ENCODE assay signal across 18 cellular contexts in the genomic region with DNA sequence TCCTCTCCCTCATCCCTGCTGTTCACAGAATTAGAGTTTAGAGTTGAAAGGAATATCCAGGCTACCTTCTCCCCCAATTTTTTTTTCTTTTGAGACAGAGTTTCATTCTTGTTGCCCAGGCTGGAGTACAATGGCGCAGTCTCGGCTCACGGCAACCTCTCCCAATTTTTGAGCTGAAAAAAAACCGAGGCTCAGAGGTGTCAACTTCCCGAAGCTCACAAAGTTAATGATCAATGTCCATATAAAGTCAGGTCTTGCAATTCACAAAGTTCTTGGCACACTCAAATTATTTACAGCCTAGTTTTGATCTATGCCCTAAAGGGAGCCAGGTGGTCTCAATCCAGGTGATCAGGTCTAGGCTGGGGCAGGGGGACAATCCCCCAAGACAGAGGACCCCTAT. TPM values are rescaled to one million over a fixed set of nuclear protein-coding genes. Genes with fewer than 3 reads are reported as not detected.
DNase-seq lines count a peak whose midpoint lies in the region; ATAC-seq and TF ChIP-seq lines count a peak whose summit lies in the region.
"Had no signal": no experiment of that assay in that cellular context is flagged by ENCODE, and none has a peak within 500 bp of the region (broad histone marks: within the 10 kb centered on the region; RNA-seq: fewer than 3 reads in every experiment).

No MANE protein-coding gene starts in this region.

- H3K36me3 ChIP-seq in HUES6 (ENCODE audit: control insufficient read depth, insufficient read depth, low read length) (peaks cover 10% of the 10 kb centered on the region), endodermal cell (ENCODE audit: control insufficient read depth, insufficient read depth, low read length) (peaks cover 23% of the 10 kb centered on the region), mucosa of rectum (ENCODE audit: control insufficient read depth in 2 of 2, insufficient read depth in 2 of 2, low read length in 2 of 2) (peaks cover 0 to 2% of the 10 kb centered on the region in 2 donors), ovary (no peaks in the 10 kb centered on the region)
- H3K36me3 ChIP-seq: BLaER1 had no signal

- no peaks in the 10 kb centered on the region for H3K9me3 ChIP-seq in HUES6 (ENCODE audit: control insufficient read depth, insufficient read depth, low read depth, low read length)
- H3K9me3 ChIP-seq in endodermal cell (ENCODE audit: control insufficient read depth, low read length), result no peaks in the 10 kb centered on the region
- H3K9me3 ChIP-seq in mucosa of rectum (ENCODE audit: control insufficient read depth in 2 of 2, low read length in 2 of 2), result no peaks in the 10 kb centered on the region
- no peaks in the 10 kb centered on the region for H3K9me3 ChIP-seq in ovary
- H3K9me3 ChIP-seq: BLaER1, SK-N-SH had no signal

- no peaks in the 10 kb centered on the region for H3K9me3 Mint-ChIP-seq in endodermal cell
- H3K9me3 Mint-ChIP-seq in stimulated activated effector memory CD8-positive, alpha-beta T cell treated with anti-CD3 and anti-CD28 coated beads, Interleukin-12 subunit alpha, Interleukin-12 subunit beta, amount 100 ng/mL, for 72 hours, result no peaks in the 10 kb centered on the region

- no peak for DNase-seq in endodermal cell
- DNase-seq in stimulated activated effector memory CD8-positive, alpha-beta T cell treated with anti-CD3 and anti-CD28 coated beads, Interleukin-12 subunit alpha, Interleukin-12 subunit beta, amount 100 ng/mL, for 72 hours (ENCODE audit: low spot score in 2 of 2), result no peak
- no peak for DNase-seq in ovary
- DNase-seq in stimulated activated CD4-positive, alpha-beta T cell treated with anti-CD3 and anti-CD28 coated beads, Interleukin-4, amount 100 ng/mL, for 24 hours, result no peak
- no peak for DNase-seq in ecto neural progenitor cell (ENCODE audit: low spot score)
- DNase-seq: DMS153, EL, KBM-7, NCI-H1436 treated with DMSO at 0.1 percent for 48 hours, PC-9 had no signal

- H3K4me3 Mint-ChIP-seq in endodermal cell, result peak overlapping the region; percentile 87
- H3K4me3 Mint-ChIP-seq in stimulated activated effector memory CD8-positive, alpha-beta T cell treated with anti-CD3 and anti-CD28 coated beads, Interleukin-12 subunit alpha, Interleukin-12 subunit beta, amount 100 ng/mL, for 72 hours, result no peak overlapping the region

- H3K4me3 ChIP-seq in HUES6 (ENCODE audit: low read depth, low read length) (no peak overlapping the region; the same call in 1 of the 2 replicates), endodermal cell (ENCODE audit: low read length) (peak overlapping the region; percentile 100), mucosa of rectum (ENCODE audit: low read length in 2 of 2) (peak overlapping the region; percentile 71 to 74), ovary (no peak overlapping the region)
- H3K4me3 ChIP-seq: BLaER1, PC-9 had no signal

- peaks cover 19% of the 10 kb centered on the region for H3K36me3 Mint-ChIP-seq in endodermal cell (ENCODE audit: low read depth)
- H3K36me3 Mint-ChIP-seq in stimulated activated effector memory CD8-positive, alpha-beta T cell treated with anti-CD3 and anti-CD28 coated beads, Interleukin-12 subunit alpha, Interleukin-12 subunit beta, amount 100 ng/mL, for 72 hours, result no peaks in the 10 kb centered on the region

- ATAC-seq in stimulated activated effector memory CD8-positive, alpha-beta T cell treated with anti-CD3 and anti-CD28 coated beads, Interleukin-12 subunit alpha, Interleukin-12 subunit beta, amount 100 ng/mL, for 72 hours, result no peak
- ATAC-seq in HG02759 (IDR thresholded peaks at IDR 0.05; ENCODE audit: unreplicated experiment), result no peak
- ATAC-seq: HCT116 had no signal

- H3K4me1 ChIP-seq in HUES6 (ENCODE audit: control insufficient read depth, insufficient read depth, low read length) (peaks cover 38% of the 10 kb centered on the region), endodermal cell (ENCODE audit: control insufficient read depth, insufficient read depth, low read length) (peaks cover 3% of the 10 kb centered on the region), mucosa of rectum (ENCODE audit: control insufficient read depth in 2 of 2, insufficient read depth in 2 of 2, low read length in 2 of 2) (peaks cover 32 to 33% of the 10 kb centered on the region in 2 donors), ovary (ENCODE audit: insufficient read depth) (peaks cover 5% of the 10 kb centered on the region)

- peaks cover 43% of the 10 kb centered on the region for H3K4me1 Mint-ChIP-seq in endodermal cell
- H3K4me1 Mint-ChIP-seq in stimulated activated effector memory CD8-positive, alpha-beta T cell treated with anti-CD3 and anti-CD28 coated beads, Interleukin-12 subunit alpha, Interleukin-12 subunit beta, amount 100 ng/mL, for 72 hours, result no peaks in the 10 kb centered on the region

- H3K9ac ChIP-seq in HUES6 (ENCODE audit: low read length) (peak overlapping the region; percentile 98), endodermal cell (ENCODE audit: extremely low read depth, low read length, poor library complexity, severe bottlenecking) (peak overlapping the region; percentile 100), mucosa of rectum (ENCODE audit: low read depth in 1 of 2, low read length in 2 of 2) (peak overlapping the region; percentile 32 to 94)
- H3K9ac ChIP-seq: BLaER1, SK-N-SH had no signal

- H3K27ac ChIP-seq in HUES6 (ENCODE audit: low read depth, low read length) (peak overlapping the region; percentile 83; the same call in 1 of the 2 replicates), endodermal cell (ENCODE audit: low read depth, low read length) (no peak overlapping the region), mucosa of rectum (ENCODE audit: low read depth in 2 of 2, low read length in 2 of 2) (peak overlapping the region; percentile 89 to 95), ovary (no peak overlapping the region)
- H3K27ac ChIP-seq: BLaER1, PC-9 had no signal

- no peaks in the 10 kb centered on the region for H3K27me3 Mint-ChIP-seq in endodermal cell (ENCODE audit: insufficient read depth)

- 79 to 81% methylated on average over 5 of the region's 5 CpGs for WGBS in endodermal cell (ENCODE audit: insufficient coverage in 1 of 2, insufficient read length in 1 of 2), 2 experiments
- 89 to 94% (median 89%) methylated on average over 5 of the region's 5 CpGs for WGBS in ovary, 3 donors

- intact Hi-C loops in ovary (cut with DNase I), result loop anchor here in 1 of 4 donors (10.0 kb wide), 1 partner anchor 115 kb away; the partner anchor contains the start of gene SRP9

- peak overlapping the region; percentile 87 for H3K27ac Mint-ChIP-seq in endodermal cell
- H3K27ac Mint-ChIP-seq in stimulated activated effector memory CD8-positive, alpha-beta T cell treated with anti-CD3 and anti-CD28 coated beads, Interleukin-12 subunit alpha, Interleukin-12 subunit beta, amount 100 ng/mL, for 72 hours, result peak overlapping the region; percentile 52

- no peak for TF ChIP-seq EP300 in ovary (IDR thresholded peaks at IDR 0.05)

- peaks cover 5% of the 10 kb centered on the region; the same call in 1 of the 2 replicates for H3K27me3 ChIP-seq in HUES6 (ENCODE audit: control insufficient read depth, insufficient read depth, low read length)
- H3K27me3 ChIP-seq in endodermal cell (ENCODE audit: control insufficient read depth, insufficient read depth, low read length, poor library complexity, severe bottlenecking), result no peaks in the 10 kb centered on the region
- no peaks in the 10 kb centered on the region for H3K27me3 ChIP-seq in mucosa of rectum (ENCODE audit: control insufficient read depth in 2 of 2, insufficient read depth in 2 of 2, low read length in 2 of 2)
- no peaks in the 10 kb centered on the region for H3K27me3 ChIP-seq in ovary

- no peak for TF ChIP-seq CTCF in endodermal cell (conservative IDR thresholded peaks at IDR 0.05)
- no peak for TF ChIP-seq CTCF in ovary (IDR thresholded peaks at IDR 0.05)

- no peak for TF ChIP-seq POLR2A in ovary (IDR thresholded peaks at IDR 0.05)

RNA-seq across cellular contexts. Expression of gene LEFTY1, which starts 0.8 kb away (rescaled TPM):
- 100 to 1,000 TPM in 1 of 2 donors, 10 to 100 TPM in 1; 76.0 to 660 TPM for total RNA-seq in endodermal cell
- polyA plus RNA-seq in endodermal cell (2013, experiment 1 of 2), result 184 TPM
- 274 TPM for polyA plus RNA-seq in endodermal cell (2013, experiment 2 of 2)
- 1 to 10 TPM; 1.3 to 5.1 (median 2.0) TPM for total RNA-seq in ovary
- 1 to 10 TPM in 1 of 2 donors, under 1 TPM in 1; 0.43 to 3.8 TPM for polyA plus RNA-seq in ovary
- total RNA-seq: HT1080, PC-9 had no signal

RNA-seq across cellular contexts. Expression of gene TMEM63A, which starts 7.6 kb away (rescaled TPM):
- total RNA-seq in endodermal cell, result 100 to 1,000 TPM; 194 to 232 TPM
- 34.7 TPM for polyA plus RNA-seq in endodermal cell (2013, experiment 1 of 2)
- 38.8 TPM for polyA plus RNA-seq in endodermal cell (2013, experiment 2 of 2)
- total RNA-seq in ovary, result 10 to 100 TPM; 42.4 to 82.8 (median 65.5) TPM
- 10 to 100 TPM; 29.6 to 36.2 TPM for polyA plus RNA-seq in ovary

RNA-seq across cellular contexts. Expression of gene PYCR2, which starts 34.3 kb away (rescaled TPM):
- total RNA-seq in endodermal cell (100 to 1,000 TPM in 1 of 2 donors, 10 to 100 TPM in 1; 94.5 to 101 TPM), ovary (10 to 100 TPM; 48.8 to 93.3 (median 58.7) TPM)
- 74.6 TPM for polyA plus RNA-seq in endodermal cell (2013, experiment 1 of 2)
- polyA plus RNA-seq in endodermal cell (2013, experiment 2 of 2), result 71.4 TPM
- 10 to 100 TPM; 35.8 to 66.1 TPM for polyA plus RNA-seq in ovary

RNA-seq across cellular contexts. Expression of gene LEFTY2, which starts 51.3 kb away (rescaled TPM):
- total RNA-seq in endodermal cell, result 100 to 1,000 TPM; 272 to 938 TPM
- 318 TPM for polyA plus RNA-seq in endodermal cell (2013, experiment 1 of 2)
- 376 TPM for polyA plus RNA-seq in endodermal cell (2013, experiment 2 of 2)
- total RNA-seq in ovary, result 100 to 1,000 TPM in 1 of 7 donors, 10 to 100 TPM in 5, 1 to 10 TPM in 1; 9.7 to 196 (median 21.4) TPM
- polyA plus RNA-seq in ovary, result 10 to 100 TPM; 20.3 to 37.2 TPM
- total RNA-seq: HT1080, PC-9 had no signal
- polyA plus RNA-seq: AG04450, SK-N-SH had no signal

Comparison
In these comparisons a context has a peak if more than half of its experiments do, and no peak if none do; other contexts are left out.
1. H3K27ac ChIP-seq: peak in HUES6 (single experiment) and mucosa of rectum (2 of 2); none in endodermal cell (single experiment) and ovary (0 of 2).
2. H3K4me3 ChIP-seq: peak in endodermal cell (single experiment) and mucosa of rectum (2 of 2); none in HUES6 (single experiment) and ovary (single experiment).
3. RNA of gene LEFTY1, which starts 0.8 kb away (total RNA-seq): 76.0 to 660 TPM in endodermal cell; 1.3 to 5.1 TPM in ovary; every median in the first group is over 10 times any median in the second.
4. Peak in every context shown above with its lines, with median percentiles within 50 percentile points of each other: H3K9ac ChIP-seq.